In genomic region chr11:129279326-129280026, GRCh38 we compare ENCODE assay signal across 8 cellular contexts.
A peak's percentile ranks its signal among the peaks of the same experiment; 100 is the strongest.
DNase-seq lines count a peak whose midpoint lies in the region; ATAC-seq, FAIRE-seq and TF ChIP-seq lines count a peak whose summit lies in the region.

No MANE protein-coding gene starts in this region.

- TF ChIP-seq POLR2A in GM12892 (IDR thresholded peaks at IDR 0.05; ENCODE audit: low read depth, low read length) = no peak

- H3K27me3 ChIP-seq in endocrine pancreas (ENCODE audit: control insufficient read depth, insufficient read depth, low read length) = no peaks in the 10 kb centered on the region

- peak; percentile 60 for ATAC-seq in HG03103 (IDR thresholded peaks at IDR 0.05; ENCODE audit: low read depth, unreplicated experiment)

- no peaks in the 10 kb centered on the region for H3K36me3 ChIP-seq in endocrine pancreas (ENCODE audit: control insufficient read depth, insufficient read depth, low read length)

- peak; percentile 27 for DNase-seq in GM12892 (ENCODE audit: insufficient read length)
- DNase-seq in NCI-H446 (lab: John Stamatoyannopoulos, UW) = peak; percentile 28 to 87
- DNase-seq in activated CD8-positive, alpha-beta memory T cell treated with anti-CD3 and anti-CD28 coated beads for 48 hours (ENCODE audit: low read depth in 2 of 3, low spot score in 2 of 3) = peak; percentile 9 to 48 (median 36)
- DNase-seq in mesenteric fat pad (ENCODE audit: low spot score) = peak; percentile 92
- DNase-seq in stimulated activated CD8-positive, alpha-beta memory T cell treated with anti-CD3 and anti-CD28 coated beads, Interleukin-12 subunit alpha, Interleukin-12 subunit beta, amount 100 ng/mL, for 4 hours (ENCODE audit: low read depth) = peak; percentile 66
- DNase-seq in cerebellar cortex (ENCODE audit: low spot score) = no peak

- no peak for FAIRE-seq in GM12892 (lab: Jason Lieb, UNC)

- no peaks in the 10 kb centered on the region for H3K9me3 ChIP-seq in endocrine pancreas (ENCODE audit: control insufficient read depth, low read length)

- H3K4me1 ChIP-seq in endocrine pancreas (ENCODE audit: control insufficient read depth, insufficient read depth, low read length) = peaks cover 14% of the 10 kb centered on the region

- peak overlapping the region; percentile 31 for H3K9ac ChIP-seq in endocrine pancreas (ENCODE audit: control insufficient read depth, insufficient read depth, low read length)

- no peak overlapping the region for H3K4me3 ChIP-seq in endocrine pancreas (ENCODE audit: control insufficient read depth, insufficient read depth, low read length)
